Comparison of ENCODE assay signal across 12 cellular contexts in genomic region chr1:32743380-32744062, GRCh38. TPM values are rescaled to one million over a fixed set of nuclear protein-coding genes. Genes with fewer than 3 reads are reported as not detected.
DNase-seq lines count a peak whose midpoint lies in the region; ATAC-seq and TF ChIP-seq lines count a peak whose summit lies in the region.
"Had no signal": no experiment of that assay in that cellular context is flagged by ENCODE, and none has a peak within 500 bp of the region (broad histone marks: within the 10 kb centered on the region; RNA-seq: fewer than 3 reads in every experiment).

No MANE protein-coding gene starts in this region.

- H3K9me3 Mint-ChIP-seq in CD4-positive, alpha-beta memory T cell: no peaks in the 10 kb centered on the region

- peaks cover 6 to 8% of the 10 kb centered on the region in 2 donors for H3K27me3 Mint-ChIP-seq in CD4-positive, alpha-beta memory T cell

- peak overlapping the region; percentile 69 for H3K4me3 ChIP-seq in RWPE2 (ENCODE audit: severe bottlenecking)
- peak overlapping the region in 1 of 4 experiments; percentile 74 for H3K4me3 ChIP-seq in fibroblast of lung (replicated peaks in 1 of 4; ENCODE audit: control extremely low read depth in 1 of 4, insufficient read depth in 1 of 4, low read depth in 3 of 4, low read length in 4 of 4)
- H3K4me3 ChIP-seq in parathyroid adenoma (ENCODE audit: low read depth, low read length): peak overlapping the region; percentile 84
- no peak overlapping the region for H3K4me3 ChIP-seq in CD4-positive, alpha-beta memory T cell (ENCODE audit: low read length in 2 of 2)

- H3K27ac ChIP-seq in RWPE2 (ENCODE audit: poor library complexity, severe bottlenecking) (peak overlapping the region; percentile 94), fibroblast of lung (ENCODE audit: insufficient read depth, low read length) (no peak overlapping the region), parathyroid adenoma (peak overlapping the region; percentile 93)
- H3K27ac ChIP-seq in CD4-positive, alpha-beta memory T cell (ENCODE audit: low read depth, low read length): no peak overlapping the region

- peak; percentile 53 for DNase-seq in Caki2 (ENCODE audit: low read depth)
- no peak for DNase-seq in RWPE2 (ENCODE audit: low spot score)
- DNase-seq in fibroblast of lung (ENCODE audit: low read depth in 2 of 2): no peak
- DNase-seq in globus pallidus (ENCODE audit: low spot score): no peak
- no peak for DNase-seq in CD4-positive, alpha-beta memory T cell
- DNase-seq in activated naive CD4-positive, alpha-beta T cell treated with anti-CD3 and anti-CD28 coated beads, Interleukin-2, amount 50 U/mL, for 16 hours: no peak
- DNase-seq: activated effector memory CD4-positive, alpha-beta T cell treated with Interleukin-2 at 50 U/mL for 16 hours; DMS 273 treated with DMSO at 0.1 percent for 48 hours; glutamatergic neuron; NCI-H1105 treated with DMSO at 0.1 percent for 48 hours had no signal

- H3K79me2 ChIP-seq in fibroblast of lung (ENCODE audit: control insufficient read depth, insufficient read depth, low read length) (no peaks in the 10 kb centered on the region), parathyroid adenoma (peaks cover 2% of the 10 kb centered on the region)

- H3K27me3 ChIP-seq in RWPE2 (ENCODE audit: insufficient read depth, poor library complexity, severe bottlenecking) (no peaks in the 10 kb centered on the region), fibroblast of lung (ENCODE audit: control insufficient read depth, insufficient read depth, low read length) (no peaks in the 10 kb centered on the region), parathyroid adenoma (ENCODE audit: control insufficient read depth, insufficient read depth, low read length) (no peaks in the 10 kb centered on the region)
- H3K27me3 ChIP-seq in CD4-positive, alpha-beta memory T cell (ENCODE audit: insufficient read depth, low read length): peaks cover 12% of the 10 kb centered on the region

- H3K27ac Mint-ChIP-seq in CD4-positive, alpha-beta memory T cell: no peak overlapping the region

- TF ChIP-seq CTCF in RWPE2 (IDR thresholded peaks at IDR 0.05; ENCODE audit: poor library complexity, severe bottlenecking) (no peak), fibroblast of lung (conservative IDR thresholded peaks at IDR 0.05 in 1 of 2, IDR thresholded peaks at IDR 0.05 in 1 of 2; ENCODE audit: low read depth in 1 of 2, low read length in 2 of 2) (no peak), parathyroid adenoma (IDR thresholded peaks at IDR 0.05) (no peak)

- intact Hi-C loops in CD4-positive, alpha-beta memory T cell (cut with micrococcal nuclease): no loop called here

- peak overlapping the region in 3 of 8 donors; percentile 33 to 56 (median 35) for H3K4me3 Mint-ChIP-seq in CD4-positive, alpha-beta memory T cell

- no peaks in the 10 kb centered on the region for H3K36me3 Mint-ChIP-seq in CD4-positive, alpha-beta memory T cell

- H3K36me3 ChIP-seq in RWPE2 (ENCODE audit: low read depth) (peaks cover 16% of the 10 kb centered on the region), fibroblast of lung (ENCODE audit: control insufficient read depth, insufficient read depth, low read length) (no peaks in the 10 kb centered on the region), parathyroid adenoma (ENCODE audit: control insufficient read depth, insufficient read depth, low read length) (no peaks in the 10 kb centered on the region)
- H3K36me3 ChIP-seq in CD4-positive, alpha-beta memory T cell (ENCODE audit: insufficient read depth, low read length): no peaks in the 10 kb centered on the region

- peaks cover 0 to 5% (median 0%) of the 10 kb centered on the region in 4 donors for H3K4me1 Mint-ChIP-seq in CD4-positive, alpha-beta memory T cell

- H4K20me1 ChIP-seq in fibroblast of lung (ENCODE audit: control insufficient read depth, extremely low read depth, insufficient read depth, low read length): no peaks in the 10 kb centered on the region

- H3K4me2 ChIP-seq in fibroblast of lung (ENCODE audit: extremely low read depth, insufficient read depth, low read length) (peak overlapping the region; percentile 77), parathyroid adenoma (ENCODE audit: low read length) (peak overlapping the region; percentile 82)

- H2AFZ ChIP-seq in fibroblast of lung (ENCODE audit: low read length): no peak overlapping the region
- no peak overlapping the region for H2AFZ ChIP-seq in parathyroid adenoma

- ATAC-seq in RWPE2 (ENCODE audit: low read depth): peak; percentile 20; the same call in 1 of the 3 replicates
- no peak for ATAC-seq in HG03159 (IDR thresholded peaks at IDR 0.05; ENCODE audit: unreplicated experiment)

- no peak overlapping the region for H3K9ac ChIP-seq in fibroblast of lung (ENCODE audit: insufficient read depth, low read length)
- no peak overlapping the region for H3K9ac ChIP-seq in parathyroid adenoma

- CTCF ChIA-PET in CD4-positive, alpha-beta memory T cell (lab: Charles Lee; ENCODE audit: partially characterized antibody): interaction anchor here (1.6 kb wide), 1 partner anchor 31 kb away, joined by 8 read pairs; no protein-coding TSS in a partner anchor

- H3K9me3 ChIP-seq in RWPE2 (ENCODE audit: severe bottlenecking) (no peaks in the 10 kb centered on the region), fibroblast of lung (ENCODE audit: control insufficient read depth, insufficient read depth, low read depth, low read length) (no peaks in the 10 kb centered on the region), parathyroid adenoma (ENCODE audit: control insufficient read depth, low read length) (no peaks in the 10 kb centered on the region)
- no peaks in the 10 kb centered on the region for H3K9me3 ChIP-seq in CD4-positive, alpha-beta memory T cell (ENCODE audit: control insufficient read depth in 1 of 2, low read length in 2 of 2)

- H3K4me1 ChIP-seq in RWPE2 (ENCODE audit: insufficient read depth, poor library complexity, severe bottlenecking) (peaks cover 6% of the 10 kb centered on the region), fibroblast of lung (ENCODE audit: control insufficient read depth, extremely low read depth, insufficient read depth, low read length) (peaks cover 12% of the 10 kb centered on the region), parathyroid adenoma (peaks cover 7% of the 10 kb centered on the region)
- peaks cover 5% of the 10 kb centered on the region for H3K4me1 ChIP-seq in CD4-positive, alpha-beta memory T cell (ENCODE audit: insufficient read depth, low read length)

- POLR2A ChIA-PET in CD4-positive, alpha-beta memory T cell (lab: Charles Lee; ENCODE audit: partially characterized antibody): no interaction called here

- in situ Hi-C loops in Caki2 (cut with HindIII; ENCODE audit: low pct_unique_long_range_greater_than_20kb, low sequenced_read_pairs): no loop called here

RNA-seq across cellular contexts. Expression of gene SYNC, which starts 41.0 kb away (rescaled TPM):
- 0.75 and 0.84 TPM in 2 replicates for total RNA-seq in Caki2 (2014; rRNA removed; shearing (Covaris generic); ENCODE audit: low replicate concordance)
- total RNA-seq in fibroblast of lung: 43.7 and 58.1 TPM in 2 replicates
- 31.5 and 50.9 TPM in 2 replicates for polyA plus RNA-seq in fibroblast of lung
- polyA plus RNA-seq in fibroblast of lung (2012): 24.4 and 34.5 TPM in 2 replicates
- 8.8 and 12.8 TPM in 2 replicates for polyA minus RNA-seq in fibroblast of lung (ENCODE audit: low replicate concordance)
- total RNA-seq in CD4-positive, alpha-beta memory T cell: not detected
- not detected for polyA plus RNA-seq in CD4-positive, alpha-beta memory T cell

Comparison
In these comparisons a context has a peak if more than half of its experiments do, and no peak if none do; other contexts are left out.
1. H3K27ac ChIP-seq: peak in RWPE2 (single experiment) and parathyroid adenoma (single experiment); none in fibroblast of lung (single experiment) and CD4-positive, alpha-beta memory T cell (single experiment).
2. H3K4me3 ChIP-seq: peak in RWPE2 (single experiment) and parathyroid adenoma (single experiment); none in CD4-positive, alpha-beta memory T cell (0 of 2).
3. RNA of gene SYNC, which starts 41.0 kb away (total RNA-seq): 43.7 to 58.1 TPM in fibroblast of lung; 0.75 to 0.84 TPM in Caki2 and not detected in CD4-positive, alpha-beta memory T cell; every median in the first group is over 10 times any median in the second.